Comparison of ENCODE assay signal across 13 cellular contexts in genomic region chr19:4015705-4016402, GRCh38. TPM values are rescaled to one million over a fixed set of nuclear protein-coding genes. Genes with fewer than 3 reads are reported as not detected.
DNase-seq lines count a peak whose midpoint lies in the region; ATAC-seq and TF ChIP-seq lines count a peak whose summit lies in the region.
"Had no signal": no experiment of that assay in that cellular context is flagged by ENCODE, and none has a peak within 500 bp of the region (broad histone marks: within the 10 kb centered on the region; RNA-seq: fewer than 3 reads in every experiment).

No MANE protein-coding gene starts in this region.

- H3K4me1 ChIP-seq in heart left ventricle (peaks cover 0 to 71% (median 27%) of the 10 kb centered on the region in 12 donors), tibial artery (peaks cover 0 to 48% (median 35%) of the 10 kb centered on the region in 4 donors)

- TF ChIP-seq POLR2A in heart left ventricle (IDR thresholded peaks at IDR 0.05), result no peak

- no peaks in the 10 kb centered on the region for H3K27me3 ChIP-seq in heart left ventricle
- H3K27me3 ChIP-seq in tibial artery, result no peaks in the 10 kb centered on the region

- no peak for TF ChIP-seq CTCF in heart left ventricle (IDR thresholded peaks at IDR 0.05)
- no peak for TF ChIP-seq CTCF in omental fat pad (IDR thresholded peaks at IDR 0.05)
- TF ChIP-seq CTCF in tibial artery (IDR thresholded peaks at IDR 0.05), result no peak

- H3K36me3 ChIP-seq in heart left ventricle, result peaks cover 0 to 55% (median 21%) of the 10 kb centered on the region in 9 donors
- H3K36me3 ChIP-seq in tibial artery, result peaks cover 12 to 43% (median 40%) of the 10 kb centered on the region in 3 donors

- peak overlapping the region in 10 of 12 donors; percentile 25 to 43 (median 32) for H3K4me3 ChIP-seq in heart left ventricle
- peak overlapping the region; percentile 14 to 33 for H3K4me3 ChIP-seq in tibial artery

- H3K27ac ChIP-seq in heart left ventricle, result peak overlapping the region; percentile 51 to 87 (median 80)
- H3K27ac ChIP-seq in tibial artery, result peak overlapping the region; percentile 66

- peak; percentile 6 to 28 (median 10) for ATAC-seq in heart left ventricle
- peak; percentile 12 for ATAC-seq in omental fat pad (ENCODE audit: low FRiP score)
- ATAC-seq in HG02588 (IDR thresholded peaks at IDR 0.05; ENCODE audit: unreplicated experiment), result no peak
- ATAC-seq in GM21528 (IDR thresholded peaks at IDR 0.05; ENCODE audit: low FRiP score, unreplicated experiment), result no peak
- ATAC-seq: activated CD4-positive, alpha-beta T cell treated with anti-CD3 and anti-CD28 coated beads for 36 hours had no signal

- 57 to 75% (median 70%) methylated on average over 33 to 37 of the region's 37 CpGs for WGBS in heart left ventricle, 4 donors

- intact Hi-C loops in heart left ventricle (cut with DNase I), result loop anchor here in 6 of 10 donors (5.0 to 10.0 kb wide), 5 partner anchors 36 to 109 kb away; partner anchors contain the start of gene MAP2K2 (in 1 of the 6)
- intact Hi-C loops in tibial artery (cut with DNase I; ENCODE audit: low total_unique reads), result no loop called here

- H3K9me3 ChIP-seq in heart left ventricle, result no peaks in the 10 kb centered on the region
- H3K9me3 ChIP-seq in tibial artery, result no peaks in the 10 kb centered on the region

- DNase-seq in amniotic epithelial cell (ENCODE audit: low read depth) (peak; percentile 37), heart left ventricle (no peak), omental fat pad (ENCODE audit: low spot score) (no peak), tibial artery (no peak), NCI-H2081 (lab: John Stamatoyannopoulos, UW) (no peak), NCI-H1930 (lab: John Stamatoyannopoulos, UW) (no peak)
- DNase-seq: activated CD4-positive, alpha-beta T cell treated with anti-CD3 and anti-CD28 coated beads for 36 hours; CD4-positive, alpha-beta memory T cell; GF-D8; mesendoderm; NCI-H226 had no signal

RNA-seq across cellular contexts. Expression of gene PIAS4, which starts 8.3 kb away (rescaled TPM):
- total RNA-seq in heart left ventricle (10 to 100 TPM; 12.5 to 19.1 (median 15.3) TPM), omental fat pad (10 to 100 TPM; 10.6 to 21.6 (median 11.2) TPM)
- 10 to 100 TPM; 12.3 to 15.4 TPM for polyA plus RNA-seq in heart left ventricle

RNA-seq across cellular contexts. Expression of gene EEF2, which starts 30.6 kb away (rescaled TPM):
- total RNA-seq in heart left ventricle (1,000 to 10,000 TPM; 1,373 to 2,686 (median 2,215) TPM), omental fat pad (1,000 to 10,000 TPM; 1,922 to 2,283 (median 2,030) TPM)
- 1,000 to 10,000 TPM in 1 of 2 donors, 100 to 1,000 TPM in 1; 846 to 1,944 TPM for polyA plus RNA-seq in heart left ventricle

RNA-seq across cellular contexts. Expression of gene DAPK3, which starts 45.0 kb away (rescaled TPM):
- 100 to 1,000 TPM in 4 of 9 donors, 10 to 100 TPM in 5; 70.6 to 200 (median 97.4) TPM for total RNA-seq in heart left ventricle
- 100 to 1,000 TPM; 160 to 252 TPM for polyA plus RNA-seq in heart left ventricle
- 10 to 100 TPM; 40.7 to 71.7 (median 56.9) TPM for total RNA-seq in omental fat pad

RNA-seq across cellular contexts. Expression of gene ZBTB7A, which starts 50.8 kb away (rescaled TPM):
- total RNA-seq in heart left ventricle, result 10 to 100 TPM; 22.8 to 65.0 (median 29.3) TPM
- 10 to 100 TPM; 14.6 to 14.7 TPM for polyA plus RNA-seq in heart left ventricle
- total RNA-seq in omental fat pad, result 10 to 100 TPM; 33.3 to 53.3 (median 38.4) TPM

Comparison
In these comparisons a context has a peak if more than half of its experiments do, and no peak if none do; other contexts are left out.
1. ATAC-seq: peak in heart left ventricle (4 of 4) and omental fat pad (single experiment); none in HG02588 (single experiment) and GM21528 (single experiment).